ENCODE assay signal across 2 cellular contexts in genomic region chr16:50861926-50862325, GRCh38.
TF ChIP-seq lines count a peak whose summit lies in the region.

No MANE protein-coding gene starts in this region.

TF ChIP-seq in HCT116, 20 proteins besides CTCF, POLR2A, EP300 and RAD21 (continued from another document):
- TF ChIP-seq SIN3A (IDR thresholded peaks at IDR 0.05; ENCODE audit: low read depth) (no peak), MAX (IDR thresholded peaks at IDR 0.05) (no peak), ELF1 (IDR thresholded peaks at IDR 0.05; ENCODE audit: borderline replicate concordance, low read depth) (no peak), EGR1 (IDR thresholded peaks at IDR 0.05; ENCODE audit: low read depth) (no peak), CBX3 (IDR thresholded peaks at IDR 0.05; ENCODE audit: low read depth) (no peak), JUND (IDR thresholded peaks at IDR 0.05) (peak; percentile 59), SRF (IDR thresholded peaks at IDR 0.05; ENCODE audit: low read depth) (0 out of 2 replicates have a peak, but pooled peaks have one; percentile 5), REST (IDR thresholded peaks at IDR 0.05; ENCODE audit: low read depth) (no peak), CEBPB (IDR thresholded peaks at IDR 0.05; ENCODE audit: low read depth) (peak; percentile 19; the same call in 1 of the 2 replicates), ZBTB33 (IDR thresholded peaks at IDR 0.05; ENCODE audit: extremely low read depth, insufficient replicate concordance, low read length) (no peak)

TF ChIP-seq in WTC11, 78 proteins besides CTCF, POLR2A, EP300 and RAD21 (continued from another document):
- TF ChIP-seq IRF1 (CRISPR knock-in tag; IDR thresholded peaks at IDR 0.05) (no peak), ARID4B (CRISPR knock-in tag; IDR thresholded peaks at IDR 0.05; ENCODE audit: borderline replicate concordance) (no peak), RELA (CRISPR knock-in tag; IDR thresholded peaks at IDR 0.05; ENCODE audit: borderline replicate concordance) (no peak), ZNF671 (CRISPR knock-in tag; IDR thresholded peaks at IDR 0.05) (no peak)
